ENCODE assay signal across 7 cellular contexts in the genomic region with DNA sequence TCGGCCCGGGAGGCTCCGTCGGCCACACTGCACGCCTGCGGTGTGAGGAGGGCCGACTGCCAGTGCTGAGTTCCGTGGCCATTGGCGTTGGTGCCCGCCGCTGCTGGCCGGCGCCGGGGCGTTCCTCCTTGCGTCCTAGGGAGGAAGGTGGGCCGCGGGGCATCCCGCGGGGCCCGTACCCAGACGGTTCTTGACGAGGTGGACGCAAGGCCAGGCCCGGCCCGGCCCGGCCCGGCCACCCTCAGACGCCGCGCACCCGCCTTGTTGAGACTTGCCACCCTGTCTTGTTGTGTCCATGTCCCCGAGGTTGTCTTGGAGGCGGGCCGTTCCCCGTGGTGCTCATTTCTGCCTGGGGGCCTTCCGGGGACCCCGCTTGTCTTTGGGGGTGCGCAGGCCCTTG.
DNase-seq lines count a peak whose midpoint lies in the region; ATAC-seq, FAIRE-seq and TF ChIP-seq lines count a peak whose summit lies in the region.
"Not testable (repeated sequence)": the region's sequence is repeated elsewhere in the genome, so short reads cannot be mapped to it uniquely, and the experiment has no call there.

No MANE protein-coding gene starts in this region.

- not testable (repeated sequence) for FAIRE-seq in GM12878 (lab: Jason Lieb, UNC); HepG2 (lab: Jason Lieb, UNC)

- peak overlapping the region; percentile 55 for H3K27ac ChIP-seq in PC-9
- H3K27ac ChIP-seq in GM12878 (ENCODE audit: control insufficient read depth, insufficient read depth); HepG2 (ENCODE audit: extremely low read length, insufficient read depth, low read length): not testable (repeated sequence)
- peak overlapping the region in 1 of 4 donors; percentile 59 for H3K27ac ChIP-seq in sigmoid colon

- not testable (repeated sequence) for BruUV-seq in PC-9 (replicated peaks; lab: Mats Ljungman, UMichigan); GM12878 (replicated peaks; lab: Mats Ljungman, UMichigan); HepG2 (replicated peaks; lab: Mats Ljungman, UMichigan)

- DNase-seq in PC-9 (peak in 1 of 2 experiments; percentile 13), left cardiac atrium (peak; percentile 38), osteocyte (ENCODE audit: extremely low spot score, unreplicated experiment) (peak; percentile 89), posterior vena cava (ENCODE audit: low spot score) (peak; percentile 86), sigmoid colon (peak; percentile 30)
- DNase-seq in GM12878 (ENCODE audit: low read depth, low spot score); HepG2 (ENCODE audit: low spot score): not testable (repeated sequence)

- H3K79me2 ChIP-seq in PC-9 (ENCODE audit: low read depth); GM12878 (ENCODE audit: control insufficient read depth, insufficient read depth, low read length); HepG2 (ENCODE audit: insufficient read depth, low read length): not testable (repeated sequence)

- H3K4me3 Mint-ChIP-seq in osteocyte (ENCODE audit: unreplicated experiment), result not testable (repeated sequence)

- TF ChIP-seq CTCF in PC-9 (conservative IDR thresholded peaks at IDR 0.05); GM12878 (IDR thresholded peaks at IDR 0.05 in 2 of 3, conservative IDR thresholded peaks at IDR 0.05 in 1 of 3; ENCODE audit: control insufficient read depth in 2 of 3, extremely low read depth in 1 of 3, insufficient read depth in 1 of 3, low read depth in 3 of 3, low read length in 3 of 3); HepG2 (CRISPR knock-in tag; IDR thresholded peaks at IDR 0.05); osteocyte (IDR thresholded peaks at IDR 0.05); sigmoid colon (IDR thresholded peaks at IDR 0.05): not testable (repeated sequence)

- not testable (repeated sequence) for H4K20me1 ChIP-seq in PC-9 (ENCODE audit: insufficient read depth); GM12878 (ENCODE audit: control insufficient read depth, insufficient read depth); HepG2 (ENCODE audit: insufficient read depth, low read length)

- SMC1A ChIA-PET in GM12878 (lab: Charles Lee; ENCODE audit: uncharacterized antibody, unreplicated experiment), result not testable (repeated sequence)

- not testable (repeated sequence) for TF ChIP-seq POLR2A in GM12878 (IDR thresholded peaks at IDR 0.05; ENCODE audit: low read depth, low read length); HepG2 (IDR thresholded peaks at IDR 0.05; ENCODE audit: insufficient read depth in 1 of 2, low read depth in 2 of 2, low read length in 2 of 2); sigmoid colon (IDR thresholded peaks at IDR 0.05)

- H3K4me3 ChIP-seq in PC-9 (peak overlapping the region; percentile 57), sigmoid colon (peak overlapping the region in 1 of 4 donors; percentile 34)
- H3K4me3 ChIP-seq in GM12878; HepG2 (replicated peaks in 1 of 3; ENCODE audit: insufficient read depth in 1 of 3, low read depth in 2 of 3, low read length in 3 of 3): not testable (repeated sequence)

- RAD21 ChIA-PET in GM12878 (lab: Charles Lee; ENCODE audit: unreplicated experiment), result not testable (repeated sequence)

- peaks cover 24% of the 10 kb centered on the region for H3K9me3 Mint-ChIP-seq in osteocyte (ENCODE audit: unreplicated experiment)

- H3K27ac Mint-ChIP-seq in osteocyte (ENCODE audit: unreplicated experiment), result not testable (repeated sequence)

- H3K36me3 Mint-ChIP-seq in osteocyte (ENCODE audit: unreplicated experiment), result not testable (repeated sequence)

- WGBS in GM12878 (ENCODE audit: insufficient coverage, insufficient replicate concordance, low lambda C conversion rate, missing lambda C conversion rate), result 66% methylated on average over 19 of the region's 39 CpGs
- 72% methylated on average over 21 of the region's 39 CpGs for WGBS in HepG2 (ENCODE audit: low lambda C conversion rate)
- 99% methylated on average over 11 of the region's 39 CpGs; no CpG with 5 or more reads in 1 of the 2 donors for WGBS in sigmoid colon, 2 donors

- H3K9me2 ChIP-seq in PC-9 (ENCODE audit: insufficient read depth), result not testable (repeated sequence)

- in situ Hi-C loops in GM12878 (cut with MboI); HepG2 (cut with HindIII; ENCODE audit: extremely low pct_ligation_motif_present, low pct_unique_long_range_greater_than_20kb): not testable (repeated sequence)

- H3F3A ChIP-seq in PC-9 (ENCODE audit: insufficient read depth, low read depth), result not testable (repeated sequence)

- CTCF ChIA-PET in PC-9 (lab: Charles Lee); GM12878 (lab: Yijun Ruan, JAX); HepG2 (lab: Yijun Ruan, JAX; ENCODE audit: low intra/inter-chr PET ratio, low total read pairs): not testable (repeated sequence)

- ATAC-seq in GM12878, left cardiac atrium, HepG2: not testable (repeated sequence)

- intact Hi-C loops in PC-9 (cut with micrococcal nuclease; ENCODE audit: unreplicated experiment); GM12878 (cut with micrococcal nuclease; ENCODE audit: unreplicated experiment); left cardiac atrium (cut with DNase I); HepG2 (cut with micrococcal nuclease; ENCODE audit: unreplicated experiment); posterior vena cava (cut with DNase I); sigmoid colon (cut with DNase I): not testable (repeated sequence)

- peaks cover 15% of the 10 kb centered on the region for H3K4me1 ChIP-seq in PC-9 (replicated peaks; ENCODE audit: insufficient read depth)
- not testable (repeated sequence) for H3K4me1 ChIP-seq in GM12878 (ENCODE audit: control insufficient read depth, insufficient read depth, low read length)
- H3K4me1 ChIP-seq in HepG2 (ENCODE audit: insufficient read depth, low read length), result peaks cover 25% of the 10 kb centered on the region; the same call in 1 of the 2 replicates
- H3K4me1 ChIP-seq in sigmoid colon, result peaks cover 0 to 11% (median 0%) of the 10 kb centered on the region in 4 donors

- POLR2A ChIA-PET in PC-9 (lab: Charles Lee; ENCODE audit: unreplicated experiment); GM12878 (lab: Charles Lee); HepG2 (lab: Yijun Ruan, JAX): not testable (repeated sequence)

- H3K9me3 ChIP-seq in PC-9 (ENCODE audit: insufficient read depth, low read depth); GM12878 (replicated peaks; ENCODE audit: control insufficient read depth, insufficient read depth, low read length); HepG2 (ENCODE audit: low read length); sigmoid colon: not testable (repeated sequence)

- TF ChIP-seq RAD21 in GM12878 (IDR thresholded peaks at IDR 0.05; ENCODE audit: insufficient read depth, low read depth, low read length); HepG2 (CRISPR knock-in tag; IDR thresholded peaks at IDR 0.05): not testable (repeated sequence)

- not testable (repeated sequence) for H3K4me1 Mint-ChIP-seq in osteocyte (ENCODE audit: unreplicated experiment)

- not testable (repeated sequence) for H3K9ac ChIP-seq in GM12878 (ENCODE audit: control insufficient read depth, insufficient read depth, low read length); HepG2 (ENCODE audit: insufficient read depth, low read depth, low read length)

- not testable (repeated sequence) for H3K27me3 Mint-ChIP-seq in osteocyte (ENCODE audit: unreplicated experiment)

- H3K36me3 ChIP-seq in PC-9 (ENCODE audit: low read depth); GM12878 (ENCODE audit: control insufficient read depth in 2 of 2, insufficient read depth in 2 of 2, low read length in 1 of 2); HepG2 (replicated peaks in 1 of 2; ENCODE audit: control insufficient read depth in 1 of 2, insufficient read depth in 2 of 2, low read length in 2 of 2); sigmoid colon: not testable (repeated sequence)

- not testable (repeated sequence) for TF ChIP-seq EP300 in GM12878 (IDR thresholded peaks at IDR 0.05; ENCODE audit: borderline replicate concordance in 1 of 2, control insufficient read depth in 1 of 2, low read depth in 2 of 2, low read length in 2 of 2); HepG2 (IDR thresholded peaks at IDR 0.05; ENCODE audit: low read depth in 2 of 2, low read length in 2 of 2); HepG2 (CRISPR knock-in tag; IDR thresholded peaks at IDR 0.05; ENCODE audit: borderline replicate concordance); sigmoid colon (IDR thresholded peaks at IDR 0.05)

- H2AFZ ChIP-seq in PC-9, result peak overlapping the region; percentile 79
- H2AFZ ChIP-seq in GM12878 (ENCODE audit: control insufficient read depth, low read depth, low read length); HepG2 (ENCODE audit: low read length): not testable (repeated sequence)

- peak overlapping the region; percentile 72 for H3K4me2 ChIP-seq in PC-9
- H3K4me2 ChIP-seq in GM12878 (ENCODE audit: control insufficient read depth, insufficient read depth); HepG2 (ENCODE audit: low read depth, low read length): not testable (repeated sequence)

- H3K27me3 ChIP-seq in PC-9 (ENCODE audit: insufficient read depth, low read depth); GM12878 (replicated peaks in 1 of 2; ENCODE audit: control insufficient read depth in 2 of 2, insufficient read depth in 2 of 2, low read length in 1 of 2); HepG2 (ENCODE audit: control insufficient read depth in 1 of 2, insufficient read depth in 2 of 2, low read length in 2 of 2); sigmoid colon: not testable (repeated sequence)

TF ChIP-seq in HepG2, 621 proteins besides CTCF, POLR2A, EP300 and RAD21 (continues in another document):
- peak; percentile 18; the same call in 1 of the 2 replicates for TF ChIP-seq ZNF709 (CRISPR knock-in tag; IDR thresholded peaks at IDR 0.05)
- 0 out of 2 replicates have a peak, but pooled peaks have one; percentile 33 for TF ChIP-seq HES4 (CRISPR knock-in tag; IDR thresholded peaks at IDR 0.05; ENCODE audit: borderline replicate concordance)
- TF ChIP-seq ZZZ3 (CRISPR knock-in tag; IDR thresholded peaks at IDR 0.05; ENCODE audit: borderline replicate concordance), result 0 out of 2 replicates have a peak, but pooled peaks have one; percentile 13
